ENCODE assay signal across 9 cellular contexts in the genomic region with DNA sequence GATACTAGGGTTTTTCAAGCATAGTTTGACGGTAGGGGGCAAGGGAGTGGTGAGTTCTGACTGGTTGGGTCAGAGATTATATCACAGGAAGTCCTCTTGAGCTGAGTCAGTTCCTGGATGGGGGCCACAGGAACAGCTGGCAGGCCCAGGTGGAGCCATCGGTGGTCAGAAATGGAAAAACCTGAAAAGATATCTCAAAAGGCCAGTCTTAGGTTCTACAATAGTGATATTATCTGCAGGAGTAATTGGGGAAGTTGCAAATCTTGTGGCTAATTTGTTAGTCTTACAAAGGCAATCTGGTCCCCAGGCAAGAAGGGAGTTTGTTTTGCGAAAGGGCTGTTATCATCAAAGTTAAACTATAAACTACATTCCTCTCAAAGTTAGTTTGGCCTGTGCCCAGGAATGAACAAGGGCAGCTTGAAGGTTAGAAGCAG.
DNase-seq lines count a peak whose midpoint lies in the region; ATAC-seq, FAIRE-seq and TF ChIP-seq lines count a peak whose summit lies in the region.
"Had no signal": no experiment of that assay in that cellular context is flagged by ENCODE, and none has a peak within 500 bp of the region (broad histone marks: within the 10 kb centered on the region; RNA-seq: fewer than 3 reads in every experiment).

No MANE protein-coding gene starts in this region.

- no peaks in the 10 kb centered on the region for H3K79me2 ChIP-seq in OCI-LY7 (ENCODE audit: insufficient read depth, low read depth, low read length)

- H3K27me3 ChIP-seq in right lobe of liver (no peaks in the 10 kb centered on the region), dorsolateral prefrontal cortex (peaks cover 0 to 18% (median 0%) of the 10 kb centered on the region in 45 donors), right atrium auricular region (no peaks in the 10 kb centered on the region)

- H3K27ac ChIP-seq in OCI-LY7 (ENCODE audit: low read depth, low read length, poor library complexity, severe bottlenecking) (no peak overlapping the region), right lobe of liver (no peak overlapping the region), dorsolateral prefrontal cortex (no peak overlapping the region), right atrium auricular region (no peak overlapping the region)

- DNase-seq in GM12892 (ENCODE audit: insufficient read length) (no peak), OCI-LY7 (ENCODE audit: low spot score) (peak; percentile 5), right lobe of liver (no peak), NCI-H1694 treated with DMSO at 0.1 percent for 48 hours (lab: John Stamatoyannopoulos, UW) (no peak), dorsolateral prefrontal cortex (no peak), right atrium auricular region (ENCODE audit: low spot score) (no peak)
- DNase-seq: effector CD4-positive, alpha-beta T cell had no signal

- CTCF ChIA-PET in OCI-LY7 (lab: Charles Lee; ENCODE audit: unreplicated experiment) = no interaction called here

- no peaks in the 10 kb centered on the region for H4K20me1 ChIP-seq in OCI-LY7 (ENCODE audit: insufficient read depth, low read length)

- intact Hi-C loops in OCI-LY7 (cut with micrococcal nuclease; ENCODE audit: unreplicated experiment) (no loop called here), right lobe of liver (cut with DNase I) (no loop called here), dorsolateral prefrontal cortex (cut with DNase I) (no loop called here)

- no TSS peak for BruUV-seq in OCI-LY7 (replicated peaks; lab: Mats Ljungman, UMichigan)

- no peaks in the 10 kb centered on the region for H3K36me3 ChIP-seq in OCI-LY7 (ENCODE audit: insufficient read depth, low read length)
- no peaks in the 10 kb centered on the region for H3K36me3 ChIP-seq in right lobe of liver
- H3K36me3 ChIP-seq in right atrium auricular region = no peaks in the 10 kb centered on the region

- H3K4me1 ChIP-seq in OCI-LY7 (ENCODE audit: insufficient read depth, low read length, poor library complexity, severe bottlenecking) (no peaks in the 10 kb centered on the region), right lobe of liver (no peaks in the 10 kb centered on the region), right atrium auricular region (no peaks in the 10 kb centered on the region)

- POLR2A ChIA-PET in OCI-LY7 (lab: Charles Lee) = no interaction called here

- ATAC-seq in HG02642 (IDR thresholded peaks at IDR 0.05; ENCODE audit: poor library complexity, unreplicated experiment) (peak; percentile 69), right lobe of liver (peak in 3 of 4 donors; percentile 57 to 91 (median 81)), GM21390 (IDR thresholded peaks at IDR 0.05; ENCODE audit: unreplicated experiment) (no peak)

- no peak overlapping the region for H3K4me2 ChIP-seq in OCI-LY7 (ENCODE audit: low read length)

- H3K9me3 ChIP-seq in OCI-LY7 (ENCODE audit: low read length) = no peaks in the 10 kb centered on the region
- H3K9me3 ChIP-seq in right lobe of liver = no peaks in the 10 kb centered on the region
- H3K9me3 ChIP-seq in right atrium auricular region = peaks cover 0 to 4% of the 10 kb centered on the region in 2 donors

- TF ChIP-seq POLR2A in GM12892 (IDR thresholded peaks at IDR 0.05; ENCODE audit: low read depth, low read length) (no peak), right lobe of liver (IDR thresholded peaks at IDR 0.05) (no peak)

- H3K4me3 ChIP-seq in OCI-LY7 (ENCODE audit: low read depth, low read length, poor library complexity, severe bottlenecking) (no peak overlapping the region), right lobe of liver (no peak overlapping the region), dorsolateral prefrontal cortex (no peak overlapping the region), right atrium auricular region (no peak overlapping the region)

- peak; percentile 61 for FAIRE-seq in GM12892 (lab: Jason Lieb, UNC)

- TF ChIP-seq CTCF in OCI-LY7 (conservative IDR thresholded peaks at IDR 0.05; ENCODE audit: low read length) (no peak), right lobe of liver (IDR thresholded peaks at IDR 0.05) (no peak), dorsolateral prefrontal cortex (IDR thresholded peaks at IDR 0.05 in 54 of 56, conservative IDR thresholded peaks at IDR 0.05 in 2 of 56; ENCODE audit: low read depth in 1 of 56, partially characterized antibody in 56 of 56) (no peak), right atrium auricular region (IDR thresholded peaks at IDR 0.05) (no peak)

- WGBS in right lobe of liver (ENCODE audit: insufficient coverage, low coverage, low lambda C conversion rate, missing lambda C conversion rate) = 15% methylated on average over 3 of the region's 3 CpGs

- no peak overlapping the region for H2AFZ ChIP-seq in OCI-LY7 (ENCODE audit: low read length)

- H3K9me2 ChIP-seq in OCI-LY7 (ENCODE audit: insufficient read depth, low read length) = no peaks in the 10 kb centered on the region
